In the genomic region with DNA sequence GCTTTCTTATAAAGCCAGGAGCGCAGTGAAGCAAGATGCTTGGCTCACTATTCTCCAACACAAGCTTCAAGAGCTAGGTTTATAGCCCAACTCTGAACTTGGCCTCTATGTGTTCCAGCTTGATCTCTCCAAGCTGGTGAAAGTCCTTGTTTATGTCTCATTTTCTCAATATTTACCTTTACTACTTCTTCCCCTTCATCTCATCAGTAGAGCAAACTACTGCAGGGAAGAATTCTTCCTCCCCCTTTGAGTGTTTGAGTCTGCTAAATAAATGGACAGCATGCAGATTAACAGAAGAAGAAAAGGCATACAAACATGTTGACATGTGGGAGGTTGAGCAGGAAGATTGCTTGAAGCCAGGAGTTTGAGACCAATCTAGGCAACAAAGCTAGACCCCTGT, we compare ENCODE assay signal across 13 cellular contexts.
DNase-seq lines count a peak whose midpoint lies in the region; ATAC-seq lines count a peak whose summit lies in the region.
"Had no signal": no experiment of that assay in that cellular context is flagged by ENCODE, and none has a peak within 500 bp of the region (broad histone marks: within the 10 kb centered on the region; RNA-seq: fewer than 3 reads in every experiment).

No MANE protein-coding gene starts in this region.

- H2BK5ac ChIP-seq in mesendoderm (ENCODE audit: low read length) (no peak overlapping the region), trophoblast cell (ENCODE audit: low read depth, low read length, poor library complexity) (no peak overlapping the region)

- H4K8ac ChIP-seq in mesendoderm (ENCODE audit: low read depth, low read length) (no peak overlapping the region), trophoblast cell (ENCODE audit: low read depth, low read length) (no peak overlapping the region)

- DNase-seq in NCI-H446 (lab: John Stamatoyannopoulos, UW) = peak; percentile 14 to 37
- no peak for DNase-seq in NCI-H446 treated with DMSO at 0.1 percent for 48 hours (lab: John Stamatoyannopoulos, UW)
- DNase-seq in caudate nucleus (lab: John Stamatoyannopoulos, UW) = no peak
- no peak for DNase-seq in mesendoderm
- no peak for DNase-seq in trophoblast cell
- no peak for DNase-seq in kidney tubule cell (ENCODE audit: low spot score)
- DNase-seq: 8988T; CD8-positive, alpha-beta T cell; GM23248; HCEC 1CT had no signal

- no peak overlapping the region for H2AFZ ChIP-seq in trophoblast cell (ENCODE audit: insufficient read depth, low read length, poor library complexity)
- H2AFZ ChIP-seq: GM23248 had no signal

- H3K79me2 ChIP-seq in mesendoderm (ENCODE audit: control insufficient read depth, insufficient read depth, low read length) = no peaks in the 10 kb centered on the region
- no peaks in the 10 kb centered on the region for H3K79me2 ChIP-seq in trophoblast cell (ENCODE audit: control insufficient read depth, insufficient read depth, low read length, poor library complexity)

- no peak overlapping the region for H3K9ac ChIP-seq in mesendoderm (ENCODE audit: low read length)
- H3K9ac ChIP-seq in trophoblast cell (ENCODE audit: low read length) = no peak overlapping the region
- H3K9ac ChIP-seq: BLaER1 treated with 17β-estradiol and CSF1 and Interleukin-3, amounts not matched to agents 10 nM and 100 nM; GM23248 had no signal

- H3K27ac ChIP-seq in caudate nucleus (ENCODE audit: low read depth, low read length) = peak overlapping the region; percentile 18
- no peak overlapping the region for H3K27ac ChIP-seq in mesendoderm (ENCODE audit: low read depth, low read length)
- H3K27ac ChIP-seq in trophoblast cell (ENCODE audit: low read depth, low read length) = no peak overlapping the region
- H3K27ac ChIP-seq: BLaER1 treated with 17β-estradiol and CSF1 and Interleukin-3, amounts not matched to agents 10 nM and 100 nM; GM23248; HL-60 had no signal

- H3K27me3 ChIP-seq in mesendoderm (ENCODE audit: insufficient read depth, low read length, poor library complexity) = no peaks in the 10 kb centered on the region
- no peaks in the 10 kb centered on the region for H3K27me3 ChIP-seq in trophoblast cell (ENCODE audit: insufficient read depth, low read length)
- H3K27me3 ChIP-seq: BLaER1 treated with 17β-estradiol and CSF1 and Interleukin-3, amounts not matched to agents 10 nM and 100 nM had no signal

- H3K4me1 ChIP-seq in mesendoderm (ENCODE audit: control insufficient read depth, low read depth, low read length) = peaks cover 3% of the 10 kb centered on the region
- H3K4me1 ChIP-seq in trophoblast cell (ENCODE audit: control insufficient read depth in 1 of 2, insufficient read depth in 2 of 2, low read length in 2 of 2) = peaks cover 0 to 3% of the 10 kb centered on the region in 2 experiments
- H3K4me1 ChIP-seq: BLaER1 treated with 17β-estradiol and CSF1 and Interleukin-3, amounts not matched to agents 10 nM and 100 nM had no signal

- H4K12ac ChIP-seq in trophoblast cell (ENCODE audit: low read depth, low read length) = no peak overlapping the region

- H3K23ac ChIP-seq in mesendoderm (ENCODE audit: low read length) (no peak overlapping the region), trophoblast cell (ENCODE audit: low read length) (no peak overlapping the region)

- H3K18ac ChIP-seq in mesendoderm (ENCODE audit: low read length) (no peak overlapping the region), trophoblast cell (ENCODE audit: low read length) (no peak overlapping the region)

- no peak overlapping the region for H4K5ac ChIP-seq in mesendoderm (ENCODE audit: low read length)

- H3K4ac ChIP-seq in mesendoderm (ENCODE audit: low read depth, low read length) (no peak overlapping the region), trophoblast cell (ENCODE audit: low read depth, low read length) (no peak overlapping the region)

- peak overlapping the region; percentile 22 for H2AK5ac ChIP-seq in mesendoderm (ENCODE audit: low read length)
- no peak overlapping the region for H2AK5ac ChIP-seq in trophoblast cell (ENCODE audit: low read length)

- no peak overlapping the region for H4K91ac ChIP-seq in trophoblast cell (ENCODE audit: low read depth, low read length)

- H3K79me1 ChIP-seq in mesendoderm (ENCODE audit: low read length) (no peaks in the 10 kb centered on the region), trophoblast cell (ENCODE audit: low read length) (no peaks in the 10 kb centered on the region)

- H3K4me3 ChIP-seq in mesendoderm (ENCODE audit: low read length) = no peak overlapping the region
- no peak overlapping the region for H3K4me3 ChIP-seq in trophoblast cell (ENCODE audit: low read depth, low read length)
- H3K4me3 ChIP-seq: BLaER1 treated with 17β-estradiol and CSF1 and Interleukin-3, amounts not matched to agents 10 nM and 100 nM; GM23248 had no signal

- no peak overlapping the region for H2BK120ac ChIP-seq in mesendoderm (ENCODE audit: low read depth, low read length)
- H2BK120ac ChIP-seq in trophoblast cell (ENCODE audit: insufficient read depth, low read length, poor library complexity) = no peak overlapping the region

- H3K9me3 ChIP-seq in trophoblast cell (ENCODE audit: insufficient read depth, low read depth, low read length) = no peaks in the 10 kb centered on the region
- H3K9me3 ChIP-seq: BLaER1 treated with 17β-estradiol and CSF1 and Interleukin-3, amounts not matched to agents 10 nM and 100 nM had no signal

- H2BK12ac ChIP-seq in trophoblast cell (ENCODE audit: low read length) = no peak overlapping the region

- no peak overlapping the region for H2BK15ac ChIP-seq in mesendoderm (replicated peaks; ENCODE audit: low read depth)

- ATAC-seq in GM19452 (IDR thresholded peaks at IDR 0.05; ENCODE audit: unreplicated experiment) = no peak
- ATAC-seq: CD8-positive, alpha-beta T cell had no signal

- H3K4me2 ChIP-seq in mesendoderm (ENCODE audit: low read length) (no peak overlapping the region), trophoblast cell (ENCODE audit: low read length) (no peak overlapping the region)
- H3K4me2 ChIP-seq: BLaER1 treated with 17β-estradiol and CSF1 and Interleukin-3, amounts not matched to agents 10 nM and 100 nM had no signal

- no peaks in the 10 kb centered on the region for H3K36me3 ChIP-seq in mesendoderm (ENCODE audit: control insufficient read depth, insufficient read depth, low read length)
- no peaks in the 10 kb centered on the region for H3K36me3 ChIP-seq in trophoblast cell (ENCODE audit: control insufficient read depth in 1 of 2, insufficient read depth in 2 of 2, low read length in 2 of 2)
- H3K36me3 ChIP-seq: BLaER1 treated with 17β-estradiol and CSF1 and Interleukin-3, amounts not matched to agents 10 nM and 100 nM had no signal

- no peak overlapping the region for H3K14ac ChIP-seq in trophoblast cell (ENCODE audit: low read length)

- no peak overlapping the region for H3K56ac ChIP-seq in mesendoderm (ENCODE audit: low read length)

- no CpG with 5 or more reads among the region's 1 CpG for WGBS in mesendoderm (ENCODE audit: extremely low coverage, insufficient coverage, low lambda C conversion rate)
- WGBS in trophoblast cell (ENCODE audit: extremely low coverage, insufficient coverage, insufficient read length) = no CpG with 5 or more reads among the region's 1 CpG

Comparison
In these comparisons a context has a peak if more than half of its experiments do, and no peak if none do; other contexts are left out.
1. DNase-seq: peak in NCI-H446 (2 of 2); none in NCI-H446 treated with DMSO at 0.1 percent for 48 hours (single experiment), caudate nucleus (0 of 61), mesendoderm (single experiment), trophoblast cell (0 of 2) and kidney tubule cell (single experiment).